Comparison of ENCODE assay signal across 8 cellular contexts in genomic region chr5:119411291-119411934, GRCh38. TPM values are rescaled to one million over a fixed set of nuclear protein-coding genes. Genes with fewer than 3 reads are reported as not detected.
DNase-seq lines count a peak whose midpoint lies in the region; ATAC-seq and TF ChIP-seq lines count a peak whose summit lies in the region.

No MANE protein-coding gene starts in this region.

- H3K27me3 ChIP-seq in NT2/D1 (ENCODE audit: insufficient read depth, insufficient read length) (no peaks in the 10 kb centered on the region), neural cell (ENCODE audit: insufficient read depth, low read depth, low read length) (no peaks in the 10 kb centered on the region)

- no peaks in the 10 kb centered on the region for H3K9me2 ChIP-seq in neural cell (ENCODE audit: insufficient read depth, low read length)

- no peaks in the 10 kb centered on the region for H3K36me3 Mint-ChIP-seq in effector memory CD8-positive, alpha-beta T cell (ENCODE audit: insufficient read depth)

- peak overlapping the region; percentile 84 to 86 for H3K4me3 Mint-ChIP-seq in effector memory CD8-positive, alpha-beta T cell

- peak overlapping the region in 1 of 2 donors; percentile 82 for H3K27ac Mint-ChIP-seq in effector memory CD8-positive, alpha-beta T cell

- H3K4me1 Mint-ChIP-seq in effector memory CD8-positive, alpha-beta T cell (ENCODE audit: low read depth in 2 of 2), result peaks cover 8% of the 10 kb centered on the region in 2 donors

- H3K4me1 ChIP-seq in ES-I3 (ENCODE audit: insufficient read depth, low read length) (peaks cover 4% of the 10 kb centered on the region; the same call in 1 of the 2 replicates), NT2/D1 (ENCODE audit: insufficient read depth, insufficient read length) (no peaks in the 10 kb centered on the region)

- peak overlapping the region; percentile 25 for H2AFZ ChIP-seq in neural cell (ENCODE audit: low read depth, low read length)

- H3K4me3 ChIP-seq in NT2/D1 (ENCODE audit: insufficient read length, low read depth) (peak overlapping the region; percentile 35), neural cell (ENCODE audit: low read length) (peak overlapping the region; percentile 65)

- no peak for DNase-seq in NT2/D1 (ENCODE audit: low read depth, low spot score)
- DNase-seq in effector memory CD8-positive, alpha-beta T cell, result no peak

- H3K9me3 Mint-ChIP-seq in effector memory CD8-positive, alpha-beta T cell, result no peaks in the 10 kb centered on the region

- H3K79me2 ChIP-seq in neural cell (replicated peaks; ENCODE audit: insufficient read depth, low read length), result no peaks in the 10 kb centered on the region

- no peak for TF ChIP-seq EP300 in neural cell (conservative IDR thresholded peaks at IDR 0.05; ENCODE audit: poor library complexity, severe bottlenecking)

- peak overlapping the region; percentile 74 for H3K9ac ChIP-seq in ES-I3 (ENCODE audit: low read depth, low read length)
- H3K9ac ChIP-seq in NT2/D1 (ENCODE audit: insufficient read length, low read depth), result peak overlapping the region; percentile 44
- no peak overlapping the region for H3K9ac ChIP-seq in neural cell (ENCODE audit: low read length)

- no peaks in the 10 kb centered on the region for H4K20me1 ChIP-seq in neural cell (ENCODE audit: insufficient read depth)

- H3K4me2 ChIP-seq in neural cell (ENCODE audit: low read length), result peak overlapping the region; percentile 63

- H3K9me3 ChIP-seq in ES-I3 (ENCODE audit: control insufficient read depth, insufficient read depth, low read length) (no peaks in the 10 kb centered on the region), NT2/D1 (ENCODE audit: insufficient read depth, low read length) (no peaks in the 10 kb centered on the region), neural cell (ENCODE audit: low read length) (no peaks in the 10 kb centered on the region)

- H3K27ac ChIP-seq in neural cell (ENCODE audit: low read length), result no peak overlapping the region

- no peak for TF ChIP-seq RAD21 in neural cell (conservative IDR thresholded peaks at IDR 0.05)

- no peak for ATAC-seq in effector memory CD8-positive, alpha-beta T cell (replicated peaks)
- no peak for ATAC-seq in HG02970 (IDR thresholded peaks at IDR 0.05; ENCODE audit: low FRiP score, unreplicated experiment)
- ATAC-seq in GM18498 (IDR thresholded peaks at IDR 0.05; ENCODE audit: unreplicated experiment), result no peak
- ATAC-seq in HG02588 (IDR thresholded peaks at IDR 0.05; ENCODE audit: unreplicated experiment), result no peak
- ATAC-seq in HG03139 (IDR thresholded peaks at IDR 0.05; ENCODE audit: unreplicated experiment), result no peak

- no peak for TF ChIP-seq CTCF in neural cell (IDR thresholded peaks at IDR 0.05; ENCODE audit: poor library complexity, severe bottlenecking)

- no peaks in the 10 kb centered on the region for H3K27me3 Mint-ChIP-seq in effector memory CD8-positive, alpha-beta T cell

- H3K36me3 ChIP-seq in ES-I3 (ENCODE audit: insufficient read depth, low read length) (no peaks in the 10 kb centered on the region), NT2/D1 (ENCODE audit: insufficient read depth, insufficient read length, low read length) (no peaks in the 10 kb centered on the region), neural cell (ENCODE audit: insufficient read depth, low read length) (no peaks in the 10 kb centered on the region)

- no peaks in the 10 kb centered on the region for H3F3A ChIP-seq in neural cell (ENCODE audit: insufficient read depth, low read length, poor library complexity, severe bottlenecking)

TF ChIP-seq in neural cell, 6 proteins besides CTCF, POLR2A, EP300 and RAD21:
- TF ChIP-seq POLR2AphosphoS5 (IDR thresholded peaks at IDR 0.05) (no peak), EZH2 (IDR thresholded peaks at IDR 0.05; ENCODE audit: borderline replicate concordance, insufficient read depth, low read length, poor library complexity, severe bottlenecking) (no peak), MXI1 (conservative IDR thresholded peaks at IDR 0.05; ENCODE audit: poor library complexity, severe bottlenecking) (no peak), REST (IDR thresholded peaks at IDR 0.05; ENCODE audit: borderline replicate concordance) (no peak), SMC3 (conservative IDR thresholded peaks at IDR 0.05; ENCODE audit: poor library complexity) (no peak), TAF1 (IDR thresholded peaks at IDR 0.05; ENCODE audit: low read depth) (no peak)

RNA-seq across cellular contexts. Expression of gene HSD17B4, which starts 40.9 kb away (rescaled TPM):
- polyA plus RNA-seq in neural cell, result 197 and 244 TPM in 2 replicates
- polyA minus RNA-seq in neural cell, result 176 TPM in 2 replicates

RNA-seq across cellular contexts. Expression of gene TNFAIP8, which starts 55.6 kb away (rescaled TPM):
- polyA plus RNA-seq in neural cell, result 0.26 and 1.1 TPM in 2 replicates
- polyA minus RNA-seq in neural cell, result 0.73 and 1.4 TPM in 2 replicates
